23 cellular contexts compared by ENCODE assay signal in genomic region chr7:156163747-156164146, GRCh38.
"Had no signal": no experiment of that assay in that cellular context is flagged by ENCODE, and none has a peak within 500 bp of the region (broad histone marks: within the 10 kb centered on the region; RNA-seq: fewer than 3 reads in every experiment).

No MANE protein-coding gene starts in this region.

- H3K4me3 ChIP-seq: MG63, Peyer's patch, SJSA1, SK-N-MC had no signal

- H3K9me3 ChIP-seq: MG63, Peyer's patch, SJSA1 had no signal

- H3K27me3 ChIP-seq: MG63, Peyer's patch had no signal

- H3K4me1 ChIP-seq: Peyer's patch, SJSA1 had no signal

- ATAC-seq: HepG2 had no signal

- H3K27ac ChIP-seq: Peyer's patch, SJSA1, SK-N-MC had no signal

- H3K36me3 ChIP-seq: MG63, Peyer's patch, SJSA1 had no signal

- DNase-seq: IMR-90, Karpas-422, KG1, MG63, NCI-H1092, NCI-H1105 treated with DMSO at 0.1 percent for 48 hours, NCI-H1417 treated with DMSO at 0.1 percent for 48 hours, NCI-H146, NCI-H1694 treated with DMSO at 0.1 percent for 48 hours, NCI-H1930, NCI-H2081, NCI-H2107, NCI-H2227 treated with DMSO at 0.1 percent for 48 hours, NCI-H524, NCI-H526 treated with DMSO at 0.1 percent for 48 hours, NCI-H748 treated with DMSO at 0.1 percent for 48 hours, Peyer's patch, Right ventricle myocardium superior, RPMI8226, SIG-M5 had no signal
